4 cellular contexts compared by ENCODE assay signal in genomic region chr19:6355321-6356040, GRCh38. TPM values are rescaled to one million over a fixed set of nuclear protein-coding genes. Genes with fewer than 3 reads are reported as not detected.
"Had no signal": no experiment of that assay in that cellular context is flagged by ENCODE, and none has a peak within 500 bp of the region (broad histone marks: within the 10 kb centered on the region; RNA-seq: fewer than 3 reads in every experiment).

No MANE protein-coding gene starts in this region.

RNA-seq across cellular contexts. Expression of gene ACER1, which starts 22.1 kb away (rescaled TPM):
- total RNA-seq: LHCN-M2, M059J, MCF 10A, NCI-H460 had no signal
